In genomic region chr11:122817121-122817520, GRCh38 we compare ENCODE assay signal across 16 cellular contexts. TPM values are rescaled to one million over a fixed set of nuclear protein-coding genes. Genes with fewer than 3 reads are reported as not detected.
DNase-seq lines count a peak whose midpoint lies in the region; ATAC-seq, FAIRE-seq and TF ChIP-seq lines count a peak whose summit lies in the region.
"Had no signal": no experiment of that assay in that cellular context is flagged by ENCODE, and none has a peak within 500 bp of the region (broad histone marks: within the 10 kb centered on the region; RNA-seq: fewer than 3 reads in every experiment).

No MANE protein-coding gene starts in this region.

- H3K4me1 ChIP-seq in body of pancreas (peaks cover 11% of the 10 kb centered on the region), keratinocyte (ENCODE audit: control insufficient read depth, extremely low read depth, insufficient read depth, low read length) (peaks cover 12% of the 10 kb centered on the region), thyroid gland (peaks cover 15 to 25% of the 10 kb centered on the region in 2 donors)
- H3K4me1 ChIP-seq: SJCRH30 had no signal

- no peaks in the 10 kb centered on the region for H3K9me1 ChIP-seq in keratinocyte (ENCODE audit: control insufficient read depth, extremely low read depth, insufficient read depth, low read length)

- peaks cover 48% of the 10 kb centered on the region for H3K4me1 Mint-ChIP-seq in activated naive CD8-positive, alpha-beta T cell treated with anti-CD3 and anti-CD28 coated beads, Interleukin-2, amount 50 U/mL, for 24 hours
- peaks cover 27% of the 10 kb centered on the region for H3K4me1 Mint-ChIP-seq in activated naive CD8-positive, alpha-beta T cell treated with anti-CD3 and anti-CD28 coated beads for 36 hours

- no peak overlapping the region for H2AFZ ChIP-seq in keratinocyte (ENCODE audit: control insufficient read depth, low read length)

- peaks cover 26% of the 10 kb centered on the region for H3K36me3 Mint-ChIP-seq in activated naive CD8-positive, alpha-beta T cell treated with anti-CD3 and anti-CD28 coated beads, Interleukin-2, amount 50 U/mL, for 24 hours (ENCODE audit: low read depth)
- peaks cover 24% of the 10 kb centered on the region for H3K36me3 Mint-ChIP-seq in activated naive CD8-positive, alpha-beta T cell treated with anti-CD3 and anti-CD28 coated beads for 36 hours

- H3K4me2 ChIP-seq in keratinocyte (ENCODE audit: control insufficient read depth, extremely low read depth, insufficient read depth, low read depth, low read length) = peak overlapping the region; percentile 75

- 32 to 34% methylated on average over 5 of the region's 5 CpGs for WGBS in body of pancreas, 2 donors
- WGBS in thyroid gland, 2 donors = 17 to 22% methylated on average over 5 of the region's 5 CpGs

- no peak overlapping the region for H3K4me3 Mint-ChIP-seq in activated naive CD8-positive, alpha-beta T cell treated with anti-CD3 and anti-CD28 coated beads, Interleukin-2, amount 50 U/mL, for 24 hours
- H3K4me3 Mint-ChIP-seq in activated naive CD8-positive, alpha-beta T cell treated with anti-CD3 and anti-CD28 coated beads for 36 hours = no peak overlapping the region

- dilution Hi-C loops in keratinocyte (cut with MboI; ENCODE audit: extremely low pct_ligation_motif_present, low sequenced_read_pairs) = no loop called here

- no peaks in the 10 kb centered on the region for H3K79me2 ChIP-seq in keratinocyte (ENCODE audit: control insufficient read depth, insufficient read depth, low read length)

- TF ChIP-seq POLR2A in body of pancreas (IDR thresholded peaks at IDR 0.05) (no peak), thyroid gland (IDR thresholded peaks at IDR 0.05) (no peak)

- H4K20me1 ChIP-seq in keratinocyte (ENCODE audit: control insufficient read depth, extremely low read depth, insufficient read depth, low read length) = no peaks in the 10 kb centered on the region

- H3K9ac ChIP-seq in keratinocyte (ENCODE audit: control insufficient read depth, extremely low read depth, insufficient read depth, low read length) = peak overlapping the region; percentile 42

- H3K27ac Mint-ChIP-seq in activated naive CD8-positive, alpha-beta T cell treated with anti-CD3 and anti-CD28 coated beads, Interleukin-2, amount 50 U/mL, for 24 hours = peak overlapping the region; percentile 21
- H3K27ac Mint-ChIP-seq in activated naive CD8-positive, alpha-beta T cell treated with anti-CD3 and anti-CD28 coated beads for 36 hours = no peak overlapping the region

- TF ChIP-seq CTCF in body of pancreas (IDR thresholded peaks at IDR 0.05) (no peak), keratinocyte (optimal IDR thresholded peaks at IDR 0.05 in 1 of 3, IDR thresholded peaks at IDR 0.05 in 1 of 3, conservative IDR thresholded peaks at IDR 0.05 in 1 of 3; ENCODE audit: extremely low read depth in 1 of 3, insufficient read depth in 2 of 3, low read length in 3 of 3) (no peak), thyroid gland (IDR thresholded peaks at IDR 0.05) (no peak)

- H3K9me3 ChIP-seq in body of pancreas (no peaks in the 10 kb centered on the region), keratinocyte (ENCODE audit: control insufficient read depth, low read depth, low read length) (no peaks in the 10 kb centered on the region), thyroid gland (no peaks in the 10 kb centered on the region)
- H3K9me3 ChIP-seq: SJCRH30 had no signal

- ATAC-seq in activated naive CD8-positive, alpha-beta T cell treated with anti-CD3 and anti-CD28 coated beads, Interleukin-2, amount 50 U/mL, for 24 hours = no peak
- ATAC-seq in body of pancreas = peak; percentile 90
- ATAC-seq in HG03469 (IDR thresholded peaks at IDR 0.05; ENCODE audit: unreplicated experiment) = no peak

- H3K27me3 ChIP-seq in body of pancreas (no peaks in the 10 kb centered on the region), keratinocyte (ENCODE audit: control insufficient read depth, extremely low read depth, insufficient read depth, low read length) (no peaks in the 10 kb centered on the region), thyroid gland (no peaks in the 10 kb centered on the region)
- H3K27me3 ChIP-seq: SJCRH30 had no signal

- no peak overlapping the region for H3K4me3 ChIP-seq in body of pancreas
- H3K4me3 ChIP-seq in keratinocyte (ENCODE audit: control insufficient read depth in 2 of 3, extremely low read depth in 1 of 3, insufficient read depth in 2 of 3, low read depth in 1 of 3, low read length in 3 of 3) = peak overlapping the region in 1 of 3 experiments; percentile 31
- no peak overlapping the region for H3K4me3 ChIP-seq in thyroid gland (replicated peaks in 1 of 3)
- H3K4me3 ChIP-seq: SJCRH30 had no signal

- no peak for DNase-seq in activated naive CD8-positive, alpha-beta T cell treated with anti-CD3 and anti-CD28 coated beads, Interleukin-2, amount 50 U/mL, for 24 hours
- DNase-seq in activated naive CD8-positive, alpha-beta T cell treated with anti-CD3 and anti-CD28 coated beads for 36 hours = no peak
- DNase-seq in body of pancreas = peak; percentile 26 to 54 (median 33)
- DNase-seq in keratinocyte (ENCODE audit: low read depth, low spot score) = no peak
- peak; percentile 49 to 51 for DNase-seq in thyroid gland
- no peak for DNase-seq in NCI-H146 treated with DMSO at 0.1 percent for 48 hours (lab: John Stamatoyannopoulos, UW; ENCODE audit: unreplicated experiment)
- DNase-seq in substantia nigra (lab: John Stamatoyannopoulos, UW) = no peak
- DNase-seq: activated naive CD4-positive, alpha-beta T cell treated with anti-CD3 and anti-CD28 coated beads, Interleukin-2, amount 50 U/mL, for 16 hours; kidney; NCI-H1092; SJCRH30; stimulated activated CD4-positive, alpha-beta T cell treated with anti-CD3 and anti-CD28 coated beads, Interleukin-12 subunit alpha, Interleukin-12 subunit beta, amount 100 ng/mL, for 4 hours had no signal

- no peaks in the 10 kb centered on the region for H3K27me3 Mint-ChIP-seq in activated naive CD8-positive, alpha-beta T cell treated with anti-CD3 and anti-CD28 coated beads, Interleukin-2, amount 50 U/mL, for 24 hours
- H3K27me3 Mint-ChIP-seq in activated naive CD8-positive, alpha-beta T cell treated with anti-CD3 and anti-CD28 coated beads for 36 hours = no peaks in the 10 kb centered on the region

- intact Hi-C loops in body of pancreas (cut with DNase I) = no loop called here
- intact Hi-C loops in thyroid gland (cut with DNase I) = no loop called here

- H3K27ac ChIP-seq in body of pancreas = peak overlapping the region in 3 of 4 donors; percentile 59 to 75 (median 68)
- peak overlapping the region; percentile 83 for H3K27ac ChIP-seq in keratinocyte (ENCODE audit: control insufficient read depth, insufficient read depth, low read length)
- peak overlapping the region; percentile 88 to 98 (median 94) for H3K27ac ChIP-seq in thyroid gland
- H3K27ac ChIP-seq in substantia nigra (ENCODE audit: low read depth, low read length, poor library complexity, severe bottlenecking) = no peak overlapping the region
- H3K27ac ChIP-seq: SJCRH30 had no signal

- peaks cover 27% of the 10 kb centered on the region for H3K9me3 Mint-ChIP-seq in activated naive CD8-positive, alpha-beta T cell treated with anti-CD3 and anti-CD28 coated beads, Interleukin-2, amount 50 U/mL, for 24 hours
- peaks cover 18% of the 10 kb centered on the region for H3K9me3 Mint-ChIP-seq in activated naive CD8-positive, alpha-beta T cell treated with anti-CD3 and anti-CD28 coated beads for 36 hours

- FAIRE-seq in keratinocyte (lab: Jason Lieb, UNC) = peak; percentile 70
- FAIRE-seq: GM19239, kidney had no signal

- H3K36me3 ChIP-seq in body of pancreas (replicated peaks in 1 of 2; ENCODE audit: insufficient read depth in 1 of 2, low read depth in 2 of 2) (no peaks in the 10 kb centered on the region), keratinocyte (ENCODE audit: control insufficient read depth in 2 of 2, extremely low read depth in 1 of 2, insufficient read depth in 2 of 2, low read length in 2 of 2) (no peaks in the 10 kb centered on the region), thyroid gland (no peaks in the 10 kb centered on the region)
- H3K36me3 ChIP-seq: SJCRH30 had no signal

RNA-seq across cellular contexts. Expression of gene CRTAM, which starts 21.2 kb away (rescaled TPM):
- total RNA-seq in activated naive CD8-positive, alpha-beta T cell treated with anti-CD3 and anti-CD28 coated beads for 36 hours = 10 to 100 TPM; 21.9 to 22.3 TPM
- not detected for total RNA-seq in body of pancreas
- polyA plus RNA-seq in keratinocyte = 0.06 to 0.19 TPM (median 0.08 TPM) in 3 replicates
- not detected for polyA plus RNA-seq in keratinocyte (2011; ENCODE audit: low read depth)
- 0.16 and 0.22 TPM in 2 replicates for polyA plus RNA-seq in keratinocyte (2011; cell fraction: cytosol; rRNA removed)
- 0.09 and 0.29 TPM in 2 replicates for polyA plus RNA-seq in keratinocyte (2011; cell fraction: nucleus; rRNA removed)
- 0.15 TPM in 1 of 2 replicates, not detected in the other for polyA plus RNA-seq in keratinocyte (2012; ENCODE audit: low replicate concordance)
- not detected in 3 replicates for polyA minus RNA-seq in keratinocyte
- not detected for polyA minus RNA-seq in keratinocyte (2011; cell fraction: cytosol; rRNA and poly(A)+ RNA removed)
- not detected in 2 replicates for polyA minus RNA-seq in keratinocyte (2011; cell fraction: nucleus; rRNA and poly(A)+ RNA removed)
- under 1 TPM in 1 of 4 donors, not detected in 3; 0.45 TPM for total RNA-seq in thyroid gland
- total RNA-seq: fibroblast of villous mesenchyme, H4, SJCRH30 had no signal

Comparison
In these comparisons a context has a peak if more than half of its experiments do, and no peak if none do; other contexts are left out.
1. DNase-seq: peak in body of pancreas (4 of 4) and thyroid gland (2 of 2); none in activated naive CD8-positive, alpha-beta T cell treated with anti-CD3 and anti-CD28 coated beads, Interleukin-2, amount 50 U/mL, for 24 hours (single experiment), activated naive CD8-positive, alpha-beta T cell treated with anti-CD3 and anti-CD28 coated beads for 36 hours (single experiment), keratinocyte (single experiment), NCI-H146 treated with DMSO at 0.1 percent for 48 hours (single experiment) and substantia nigra (0 of 49).
2. RNA of gene CRTAM, which starts 21.2 kb away (total RNA-seq): 21.9 to 22.3 TPM in activated naive CD8-positive, alpha-beta T cell treated with anti-CD3 and anti-CD28 coated beads for 36 hours; 0.45 TPM in thyroid gland and not detected in body of pancreas; every median in the first group is over 10 times any median in the second.